ENCODE assay signal across 18 cellular contexts in the genomic region with DNA sequence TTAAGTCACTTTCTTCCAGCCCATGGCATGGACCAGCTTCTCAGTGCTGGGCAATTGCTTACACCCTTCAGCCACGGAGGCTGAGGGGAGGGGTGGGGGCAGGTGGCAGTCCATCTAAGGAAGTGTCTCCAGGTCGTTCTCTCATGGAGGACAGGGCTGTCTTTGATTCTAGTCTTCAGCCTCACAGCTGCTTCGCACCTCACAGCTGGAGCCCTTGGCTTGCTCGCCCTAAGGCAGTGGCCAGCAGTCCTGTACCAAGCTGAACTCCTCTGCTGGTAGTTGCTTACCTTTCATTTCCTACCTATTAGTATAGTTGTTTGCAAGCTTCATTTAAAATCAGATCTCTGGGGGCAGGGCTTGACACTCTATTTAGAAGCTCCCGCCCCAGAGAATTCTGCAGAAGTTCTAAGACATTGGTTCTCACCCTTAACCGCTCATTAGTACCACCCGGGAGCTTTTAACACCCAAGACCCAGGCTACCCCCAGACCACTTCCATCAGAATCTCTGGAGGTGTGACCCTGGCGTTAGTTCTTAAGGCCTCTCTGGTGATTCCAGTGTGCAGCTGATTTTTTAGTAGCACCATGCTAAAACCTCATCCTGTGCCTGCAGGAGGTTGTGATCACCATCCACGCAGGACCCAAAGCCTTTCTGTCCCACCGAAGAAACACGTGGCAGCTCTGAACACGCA.
"Had no signal": no experiment of that assay in that cellular context is flagged by ENCODE, and none has a peak within 500 bp of the region (broad histone marks: within the 10 kb centered on the region; RNA-seq: fewer than 3 reads in every experiment).

No MANE protein-coding gene starts in this region.

- DNase-seq: dermis blood vessel endothelial cell; effector memory CD8-positive, alpha-beta T cell; hypothalamus; kidney; left cardiac atrium; left lung; naive thymus-derived CD8-positive, alpha-beta T cell; psoas muscle; right cardiac atrium; sigmoid colon; stimulated activated CD4-positive, alpha-beta T cell treated with anti-CD3 and anti-CD28 coated beads, Interleukin-2, amount 100 ng/mL, for 24 hours; stimulated activated CD4-positive, alpha-beta T cell treated with anti-CD3 and anti-CD28 coated beads, Interleukin-4, amount 100 ng/mL, for 24 hours; stimulated activated naive CD4-positive, alpha-beta T cell treated with Interleukin-2 at 50 U/mL for 16 hours; upper lobe of left lung had no signal

- H3K4me3 Mint-ChIP-seq: effector memory CD8-positive, alpha-beta T cell; naive thymus-derived CD8-positive, alpha-beta T cell; stimulated activated effector memory CD8-positive, alpha-beta T cell treated with anti-CD3 and anti-CD28 coated beads, Interleukin-12 subunit alpha, Interleukin-12 subunit beta, amount 100 ng/mL, for 72 hours had no signal

- H3K9me3 ChIP-seq: left lung, psoas muscle, sigmoid colon, thoracic aorta, tibial nerve, upper lobe of left lung had no signal

- H3K36me3 ChIP-seq: left lung, sigmoid colon, thoracic aorta, upper lobe of left lung had no signal

- H3K36me3 Mint-ChIP-seq: naive thymus-derived CD8-positive, alpha-beta T cell had no signal

- H3K27ac Mint-ChIP-seq: effector memory CD8-positive, alpha-beta T cell; stimulated activated effector memory CD8-positive, alpha-beta T cell treated with anti-CD3 and anti-CD28 coated beads, Interleukin-12 subunit alpha, Interleukin-12 subunit beta, amount 100 ng/mL, for 72 hours had no signal

- H3K27me3 ChIP-seq: left lung, sigmoid colon, tibial nerve, upper lobe of left lung had no signal

- H3K27ac ChIP-seq: coronary artery, left lung, psoas muscle, sigmoid colon, thoracic aorta, tibial nerve, upper lobe of left lung had no signal

- H3K4me1 ChIP-seq: psoas muscle, sigmoid colon, upper lobe of left lung had no signal

- H3K9me3 Mint-ChIP-seq: effector memory CD8-positive, alpha-beta T cell; naive thymus-derived CD8-positive, alpha-beta T cell; stimulated activated effector memory CD8-positive, alpha-beta T cell treated with anti-CD3 and anti-CD28 coated beads, Interleukin-12 subunit alpha, Interleukin-12 subunit beta, amount 100 ng/mL, for 72 hours had no signal

- H3K4me3 ChIP-seq: coronary artery, left lung, psoas muscle, sigmoid colon, thoracic aorta, tibial nerve, upper lobe of left lung had no signal
